ENCODE assay signal across 18 cellular contexts in genomic region chr14:104786726-104787675, GRCh38. TPM values are rescaled to one million over a fixed set of nuclear protein-coding genes. Genes with fewer than 3 reads are reported as not detected.
DNase-seq lines count a peak whose midpoint lies in the region; ATAC-seq and TF ChIP-seq lines count a peak whose summit lies in the region.
"Had no signal": no experiment of that assay in that cellular context is flagged by ENCODE, and none has a peak within 500 bp of the region (broad histone marks: within the 10 kb centered on the region; RNA-seq: fewer than 3 reads in every experiment).

No MANE protein-coding gene starts in this region.

- no peak for ATAC-seq in effector memory CD8-positive, alpha-beta T cell (replicated peaks)
- ATAC-seq in HG03354 (IDR thresholded peaks at IDR 0.05; ENCODE audit: poor library complexity, severe bottlenecking, unreplicated experiment) (no peak), HG02970 (IDR thresholded peaks at IDR 0.05; ENCODE audit: low FRiP score, unreplicated experiment) (no peak)

- no peaks in the 10 kb centered on the region for H3K9me3 ChIP-seq in H9 (ENCODE audit: control insufficient read depth, low read depth, low read length)
- H3K9me3 ChIP-seq: Caco-2, MG63, pancreas had no signal

- no peak overlapping the region for H4K8ac ChIP-seq in H9 (replicated peaks; ENCODE audit: insufficient read length, low read depth, low read length)

- H3K4me1 ChIP-seq in H9 (ENCODE audit: insufficient read depth, low read length), result no peaks in the 10 kb centered on the region
- H3K4me1 ChIP-seq: Caco-2 had no signal

- intact Hi-C loops in CD14-positive monocyte (cut with micrococcal nuclease), result no loop called here

- no peak overlapping the region for H3K23ac ChIP-seq in H9 (ENCODE audit: insufficient read length, low read depth, low read length)

- no CpG with 5 or more reads among the region's 30 CpGs for WGBS in H9 (ENCODE audit: extremely low coverage, insufficient read length, low lambda C conversion rate)

- H3K23me2 ChIP-seq in H9 (ENCODE audit: insufficient read length, low read depth, low read length, poor library complexity, severe bottlenecking), result no peaks in the 10 kb centered on the region

- H3K4me2 ChIP-seq in H9 (ENCODE audit: insufficient read depth, insufficient read length, low read length), result no peak overlapping the region

- H2BK15ac ChIP-seq in H9 (ENCODE audit: low read depth, low read length), result no peak overlapping the region

- H3K9me3 Mint-ChIP-seq in CD14-positive monocyte (no peaks in the 10 kb centered on the region), H9 (no peaks in the 10 kb centered on the region)
- H3K9me3 Mint-ChIP-seq in effector memory CD8-positive, alpha-beta T cell, result no peaks in the 10 kb centered on the region
- H3K9me3 Mint-ChIP-seq: activated T-helper 1 cell treated with anti-CD3 and anti-CD28 coated beads, Interleukin-12 subunit alpha, Interleukin-12 subunit beta, Interleukin-2, Interleukin-4 antibody, amounts not matched to agents 30 ng/mL and 10 ng/mL and 1 ng/mL, durations not matched to agents 14 hours and 24 hours and 36 hours; IgD-negative memory B cell had no signal

- peaks cover 0 to 2% (median 0%) of the 10 kb centered on the region in 3 donors for H3K27me3 Mint-ChIP-seq in CD14-positive monocyte (ENCODE audit: low read depth in 3 of 3)
- no peaks in the 10 kb centered on the region for H3K27me3 Mint-ChIP-seq in H9 (ENCODE audit: low read depth)
- H3K27me3 Mint-ChIP-seq in effector memory CD8-positive, alpha-beta T cell, result no peaks in the 10 kb centered on the region
- H3K27me3 Mint-ChIP-seq: IgD-negative memory B cell had no signal

- H3K4ac ChIP-seq in H9 (ENCODE audit: low read depth, low read length), result no peak overlapping the region

- H3K36me3 Mint-ChIP-seq in CD14-positive monocyte (peaks cover 22 to 40% of the 10 kb centered on the region in 2 donors), H9 (ENCODE audit: insufficient read depth in 1 of 3, low read depth in 3 of 3) (peaks cover 4 to 19% (median 16%) of the 10 kb centered on the region in 3 experiments; a peak in 6 of 7 replicates)
- H3K36me3 Mint-ChIP-seq in effector memory CD8-positive, alpha-beta T cell (ENCODE audit: insufficient read depth), result peaks cover 11% of the 10 kb centered on the region
- H3K36me3 Mint-ChIP-seq: IgD-negative memory B cell had no signal

- H3K14ac ChIP-seq in H9 (ENCODE audit: insufficient read depth, low read length), result 0 out of 2 replicates have a peak overlapping the region, but pooled peaks have one; percentile 36

- no peak overlapping the region for H3K27ac ChIP-seq in H9 (ENCODE audit: insufficient read length, low read depth, low read length)
- H3K27ac ChIP-seq: pancreas had no signal

- H3K56ac ChIP-seq in H9 (ENCODE audit: insufficient read length, low read depth, low read length), result no peak overlapping the region

- no peak overlapping the region for H4K91ac ChIP-seq in H9 (ENCODE audit: insufficient read length, low read depth, low read length)

- H2BK5ac ChIP-seq in H9 (ENCODE audit: insufficient read length, low read length), result no peak overlapping the region

- no peak overlapping the region for H3T11ph ChIP-seq in H9 (ENCODE audit: low read length)

- peak overlapping the region in 6 of 7 donors; percentile 68 to 90 (median 86) for H3K27ac Mint-ChIP-seq in CD14-positive monocyte
- H3K27ac Mint-ChIP-seq in H9, result no peak overlapping the region
- H3K27ac Mint-ChIP-seq in effector memory CD8-positive, alpha-beta T cell, result peak overlapping the region; percentile 84 to 85
- H3K27ac Mint-ChIP-seq: activated T-helper 1 cell treated with anti-CD3 and anti-CD28 coated beads, Interleukin-12 subunit alpha, Interleukin-12 subunit beta, Interleukin-2, Interleukin-4 antibody, amounts not matched to agents 30 ng/mL and 10 ng/mL and 1 ng/mL, durations not matched to agents 14 hours and 24 hours and 36 hours; IgD-negative memory B cell had no signal

- no peak for TF ChIP-seq CTCF in CD14-positive monocyte (IDR thresholded peaks at IDR 0.05)
- no peak for TF ChIP-seq CTCF in H9 (conservative IDR thresholded peaks at IDR 0.05)

- H3K4me3 Mint-ChIP-seq in CD14-positive monocyte, result peak overlapping the region; percentile 41 to 63
- no peak overlapping the region for H3K4me3 Mint-ChIP-seq in H9
- peak overlapping the region in 1 of 2 donors; percentile 37 for H3K4me3 Mint-ChIP-seq in effector memory CD8-positive, alpha-beta T cell
- H3K4me3 Mint-ChIP-seq: activated T-helper 1 cell treated with anti-CD3 and anti-CD28 coated beads, Interleukin-12 subunit alpha, Interleukin-12 subunit beta, Interleukin-2, Interleukin-4 antibody, amounts not matched to agents 30 ng/mL and 10 ng/mL and 1 ng/mL, durations not matched to agents 14 hours and 24 hours and 36 hours; IgD-negative memory B cell had no signal

- no peak overlapping the region for H2BK20ac ChIP-seq in H9 (ENCODE audit: low read depth, low read length, poor library complexity, severe bottlenecking)

- H3K9ac ChIP-seq in H9 (ENCODE audit: extremely low read depth, insufficient read length, low read length), result no peak overlapping the region

- no peak overlapping the region for H4K5ac ChIP-seq in H9 (ENCODE audit: insufficient read length, low read depth, low read length)

- H2AFZ ChIP-seq in H9 (ENCODE audit: low read length), result no peak overlapping the region

- H4K20me1 ChIP-seq in H9 (ENCODE audit: control insufficient read depth, insufficient read depth, insufficient read length), result no peaks in the 10 kb centered on the region

- no peak overlapping the region for H3K18ac ChIP-seq in H9 (ENCODE audit: insufficient read length, low read depth, low read length)

- DNase-seq in CD14-positive monocyte (ENCODE audit: low spot score) (no peak), H9 (no peak), retina (peak; percentile 0), NCI-H1105 treated with DMSO at 0.1 percent for 48 hours (lab: John Stamatoyannopoulos, UW) (no peak), occipital lobe (lab: John Stamatoyannopoulos, UW) (no peak)
- no peak for DNase-seq in effector memory CD8-positive, alpha-beta T cell
- DNase-seq: activated CD8-positive, alpha-beta memory T cell treated with anti-CD3 and anti-CD28 coated beads for 24 hours; Caco-2; dermis blood vessel endothelial cell; MG63; NCI-H1436 treated with DMSO at 0.1 percent for 48 hours; NCI-H526; T1000 had no signal

- peaks cover 38% of the 10 kb centered on the region for H3K4me1 Mint-ChIP-seq in CD14-positive monocyte
- H3K4me1 Mint-ChIP-seq in H9, result peaks cover 0 to 2% of the 10 kb centered on the region in 2 experiments; a peak in 1 of 4 replicates
- H3K4me1 Mint-ChIP-seq in effector memory CD8-positive, alpha-beta T cell (ENCODE audit: low read depth in 2 of 2), result peaks cover 10 to 29% of the 10 kb centered on the region in 2 donors

- H3K27me3 ChIP-seq in H9 (ENCODE audit: insufficient read depth, low read length), result no peaks in the 10 kb centered on the region
- H3K27me3 ChIP-seq: MG63, pancreas had no signal

- no peaks in the 10 kb centered on the region; the same call in 1 of the 2 replicates for H3K79me2 ChIP-seq in H9 (ENCODE audit: insufficient read depth, low read length)

- no peak overlapping the region for H2BK120ac ChIP-seq in H9 (ENCODE audit: low read depth, low read length, poor library complexity, severe bottlenecking)

- H3K79me1 ChIP-seq in H9 (ENCODE audit: insufficient read depth, low read depth, low read length, poor library complexity, severe bottlenecking), result no peaks in the 10 kb centered on the region

- no peak overlapping the region for H2BK12ac ChIP-seq in H9 (ENCODE audit: insufficient read length, low read depth, low read length)

- H2AK5ac ChIP-seq in H9 (ENCODE audit: insufficient read length, low read length), result no peak overlapping the region

RNA-seq across cellular contexts. Expression of gene AKT1, which starts 8.5 kb away (rescaled TPM):
- 10 to 100 TPM in 1 of 2 donors, 1 to 10 TPM in 1; 7.2 to 26.4 TPM for polyA plus RNA-seq in CD14-positive monocyte
- total RNA-seq in H9 (2021) (95.1 and 101 TPM in 2 replicates), occipital lobe (102 TPM)

RNA-seq across cellular contexts. Expression of gene ZBTB42, which starts 13.9 kb away (rescaled TPM):
- polyA plus RNA-seq in CD14-positive monocyte, result under 1 TPM; 0.49 to 0.68 TPM
- 5.9 and 6.1 TPM in 2 replicates for total RNA-seq in H9 (2021)
- total RNA-seq in occipital lobe, result 0.94 TPM

RNA-seq across cellular contexts. Expression of gene SIVA1, which starts 34.1 kb away (rescaled TPM):
- 100 to 1,000 TPM; 156 to 193 TPM for polyA plus RNA-seq in CD14-positive monocyte
- 125 and 128 TPM in 2 replicates for total RNA-seq in H9 (2021)
- total RNA-seq in occipital lobe, result 21.2 TPM

Comparison
In these comparisons a context has a peak if more than half of its experiments do, and no peak if none do; other contexts are left out.
1. H3K27ac Mint-ChIP-seq: peak in CD14-positive monocyte (6 of 7) and effector memory CD8-positive, alpha-beta T cell (2 of 2); none in H9 (0 of 3).
2. H3K4me3 Mint-ChIP-seq: peak in CD14-positive monocyte (2 of 2); none in H9 (0 of 2).